ENCODE assay signal across 18 cellular contexts in genomic region chr7:54596747-54597146, GRCh38. TPM values are rescaled to one million over a fixed set of nuclear protein-coding genes. Genes with fewer than 3 reads are reported as not detected.
DNase-seq lines count a peak whose midpoint lies in the region; ATAC-seq and TF ChIP-seq lines count a peak whose summit lies in the region.
"Had no signal": no experiment of that assay in that cellular context is flagged by ENCODE, and none has a peak within 500 bp of the region (broad histone marks: within the 10 kb centered on the region; RNA-seq: fewer than 3 reads in every experiment).

No MANE protein-coding gene starts in this region.

- H3K36me3 ChIP-seq in endodermal cell (ENCODE audit: control insufficient read depth, insufficient read depth, low read length) (no peaks in the 10 kb centered on the region), right atrium auricular region (no peaks in the 10 kb centered on the region)

- ATAC-seq in HG02623 (IDR thresholded peaks at IDR 0.05; ENCODE audit: unreplicated experiment) (peak; percentile 84), HG03442 (IDR thresholded peaks at IDR 0.05; ENCODE audit: unreplicated experiment) (peak; percentile 98)
- ATAC-seq: A549; activated CD4-positive, CD25-positive, alpha-beta regulatory T cell treated with anti-CD3 and anti-CD28 coated beads, Interleukin-2, amount 50 U/mL, for 24 hours; stimulated activated naive CD8-positive, alpha-beta T cell treated with anti-CD3 and anti-CD28 coated beads, Interleukin-15, amount 100 ng/mL, for 72 hours had no signal

- no peaks in the 10 kb centered on the region for H3K9me3 Mint-ChIP-seq in endodermal cell

- no peaks in the 10 kb centered on the region for H3K27me3 Mint-ChIP-seq in endodermal cell (ENCODE audit: insufficient read depth)
- H3K27me3 Mint-ChIP-seq: stimulated activated naive CD8-positive, alpha-beta T cell treated with anti-CD3 and anti-CD28 coated beads, Interleukin-15, amount 100 ng/mL, for 72 hours had no signal

- H3K9me3 ChIP-seq in endodermal cell (ENCODE audit: control insufficient read depth, low read length) (no peaks in the 10 kb centered on the region), right atrium auricular region (no peaks in the 10 kb centered on the region)
- H3K9me3 ChIP-seq: A549 had no signal

- H3K4me1 ChIP-seq in endodermal cell (ENCODE audit: control insufficient read depth, insufficient read depth, low read length) (no peaks in the 10 kb centered on the region), right atrium auricular region (no peaks in the 10 kb centered on the region)
- H3K4me1 ChIP-seq: A549 had no signal

- no peak overlapping the region for H3K27ac Mint-ChIP-seq in endodermal cell
- H3K27ac Mint-ChIP-seq: activated T-helper 1 cell treated with anti-CD3 and anti-CD28 coated beads, Interleukin-12 subunit alpha, Interleukin-12 subunit beta, Interleukin-2, Interleukin-4 antibody, amounts not matched to agents 30 ng/mL and 10 ng/mL and 1 ng/mL, durations not matched to agents 14 hours and 24 hours and 36 hours; stimulated activated naive CD8-positive, alpha-beta T cell treated with anti-CD3 and anti-CD28 coated beads, Interleukin-15, amount 100 ng/mL, for 72 hours had no signal

- H3K9ac ChIP-seq in endodermal cell (ENCODE audit: extremely low read depth, low read length, poor library complexity, severe bottlenecking): no peak overlapping the region

- TF ChIP-seq CTCF in endodermal cell (conservative IDR thresholded peaks at IDR 0.05) (no peak), right atrium auricular region (IDR thresholded peaks at IDR 0.05) (no peak)

- H3K4me1 Mint-ChIP-seq in endodermal cell: no peaks in the 10 kb centered on the region
- H3K4me1 Mint-ChIP-seq: stimulated activated naive CD8-positive, alpha-beta T cell treated with anti-CD3 and anti-CD28 coated beads, Interleukin-15, amount 100 ng/mL, for 72 hours had no signal

- no peak overlapping the region for H3K4me3 Mint-ChIP-seq in endodermal cell
- H3K4me3 Mint-ChIP-seq: activated T-helper 1 cell treated with anti-CD3 and anti-CD28 coated beads, Interleukin-12 subunit alpha, Interleukin-12 subunit beta, Interleukin-2, Interleukin-4 antibody, amounts not matched to agents 30 ng/mL and 10 ng/mL and 1 ng/mL, durations not matched to agents 14 hours and 24 hours and 36 hours; stimulated activated naive CD8-positive, alpha-beta T cell treated with anti-CD3 and anti-CD28 coated beads, Interleukin-15, amount 100 ng/mL, for 72 hours had no signal

- H3K27ac ChIP-seq in endodermal cell (ENCODE audit: low read depth, low read length) (no peak overlapping the region), right atrium auricular region (no peak overlapping the region)
- H3K27ac ChIP-seq: A549 had no signal

- no peaks in the 10 kb centered on the region for H3K36me3 Mint-ChIP-seq in endodermal cell (ENCODE audit: low read depth)

- no peaks in the 10 kb centered on the region for H3K27me3 ChIP-seq in endodermal cell (ENCODE audit: control insufficient read depth, insufficient read depth, low read length, poor library complexity, severe bottlenecking)
- H3K27me3 ChIP-seq in right atrium auricular region: no peaks in the 10 kb centered on the region

- WGBS in endodermal cell (ENCODE audit: insufficient coverage in 1 of 2, insufficient read length in 1 of 2), 2 experiments: 92% methylated on average over 2 of the region's 2 CpGs

- DNase-seq in SIG-M5 treated with dmso at 0.1 percent for 504 hours (lab: John Stamatoyannopoulos, UW; ENCODE audit: unreplicated experiment) (peak; percentile 0), SIG-M5 (lab: John Stamatoyannopoulos, UW) (no peak), cerebellar cortex (ENCODE audit: low spot score) (no peak), endodermal cell (no peak), NCI-H1092 (lab: John Stamatoyannopoulos, UW) (no peak), right atrium auricular region (ENCODE audit: low spot score) (no peak)
- DNase-seq: DMS 273 treated with DMSO at 0.1 percent for 48 hours; mesendoderm; NCI-H1105; NCI-H510A treated with DMSO at 0.1 percent for 48 hours; posterior cingulate gyrus; stimulated activated naive CD8-positive, alpha-beta T cell treated with anti-CD3 and anti-CD28 coated beads, Interleukin-15, amount 100 ng/mL, for 72 hours had no signal

- H3K4me3 ChIP-seq in endodermal cell (ENCODE audit: low read length) (no peak overlapping the region), right atrium auricular region (no peak overlapping the region)
- H3K4me3 ChIP-seq: A549 had no signal

RNA-seq across cellular contexts. Expression of gene VSTM2A, which starts 54.6 kb away (rescaled TPM):
- total RNA-seq in endodermal cell: under 1 TPM in 1 of 2 donors, not detected in 1; 0.24 TPM
- polyA plus RNA-seq in endodermal cell (2013, experiment 1 of 2): 0.18 TPM
- 0.33 TPM for polyA plus RNA-seq in endodermal cell (2013, experiment 2 of 2)
- total RNA-seq in right atrium auricular region: not detected
- total RNA-seq: activated T-helper 1 cell treated with anti-CD3 and anti-CD28 coated beads, Interleukin-12 subunit alpha, Interleukin-12 subunit beta, Interleukin-2, Interleukin-4 antibody, amounts not matched to agents 30 ng/mL and 10 ng/mL and 1 ng/mL, durations not matched to agents 14 hours and 24 hours and 36 hours; SK-MEL-5 had no signal
- polyA plus RNA-seq: A549 had no signal
